In genomic region chr2:63053889-63054725, GRCh38 we compare ENCODE assay signal across 10 cellular contexts. TPM values are rescaled to one million over a fixed set of nuclear protein-coding genes. Genes with fewer than 3 reads are reported as not detected.
DNase-seq lines count a peak whose midpoint lies in the region; ATAC-seq, FAIRE-seq and TF ChIP-seq lines count a peak whose summit lies in the region.
"Had no signal": no experiment of that assay in that cellular context is flagged by ENCODE, and none has a peak within 500 bp of the region (broad histone marks: within the 10 kb centered on the region; RNA-seq: fewer than 3 reads in every experiment).

No MANE protein-coding gene starts in this region.

- CTCF ChIA-PET in HepG2 (lab: Yijun Ruan, JAX; ENCODE audit: low intra/inter-chr PET ratio, low total read pairs), result no interaction called here
- CTCF ChIA-PET in RWPE1 (lab: Yijun Ruan, JAX), result no interaction called here

- no peak overlapping the region for H3K4me2 ChIP-seq in HepG2 (ENCODE audit: low read depth, low read length)

- H4K20me1 ChIP-seq in HepG2 (ENCODE audit: insufficient read depth, low read length), result no peaks in the 10 kb centered on the region

- no peak for TF ChIP-seq EP300 in HepG2 (IDR thresholded peaks at IDR 0.05; ENCODE audit: low read depth in 2 of 2, low read length in 2 of 2)
- TF ChIP-seq EP300 in HepG2 (CRISPR knock-in tag; IDR thresholded peaks at IDR 0.05; ENCODE audit: borderline replicate concordance), result no peak
- TF ChIP-seq EP300 in upper lobe of left lung (IDR thresholded peaks at IDR 0.05), result no peak

- H3K79me2 ChIP-seq in HepG2 (ENCODE audit: insufficient read depth, low read length), result peaks cover 8% of the 10 kb centered on the region

- H3K9me3 Mint-ChIP-seq in activated naive CD8-positive, alpha-beta T cell treated with anti-CD3 and anti-CD28 coated beads, Interleukin-2, amount 50 U/mL, for 24 hours, result no peaks in the 10 kb centered on the region

- 98% methylated on average over 51 of the region's 51 CpGs for WGBS in HepG2 (ENCODE audit: low lambda C conversion rate)
- 8 to 15% methylated on average over 33 to 38 of the region's 51 CpGs for WGBS in upper lobe of left lung, 2 donors

- TF ChIP-seq POLR2A in HepG2 (IDR thresholded peaks at IDR 0.05; ENCODE audit: insufficient read depth in 1 of 2, low read depth in 2 of 2, low read length in 2 of 2), result no peak
- no peak for TF ChIP-seq POLR2A in upper lobe of left lung (IDR thresholded peaks at IDR 0.05)

- FAIRE-seq in HepG2 (lab: Jason Lieb, UNC), result no peak

- H3K9ac ChIP-seq in HepG2 (ENCODE audit: insufficient read depth, low read depth, low read length), result no peak overlapping the region

- TF ChIP-seq CTCF in cardiac muscle cell (IDR thresholded peaks at IDR 0.05; ENCODE audit: low read depth, low read length) (peak; percentile 37), HepG2 (CRISPR knock-in tag; IDR thresholded peaks at IDR 0.05) (no peak), upper lobe of left lung (IDR thresholded peaks at IDR 0.05) (no peak), RWPE1 (conservative IDR thresholded peaks at IDR 0.05; ENCODE audit: low read depth) (no peak)

- in situ Hi-C loops in HepG2 (cut with HindIII; ENCODE audit: extremely low pct_ligation_motif_present, low pct_unique_long_range_greater_than_20kb), result loop anchor here (25.0 kb wide), 1 partner anchor 642 kb away; no protein-coding TSS in a partner anchor

- no peak overlapping the region for H3K27ac Mint-ChIP-seq in activated naive CD8-positive, alpha-beta T cell treated with anti-CD3 and anti-CD28 coated beads, Interleukin-2, amount 50 U/mL, for 24 hours

- H3K4me3 Mint-ChIP-seq in activated naive CD8-positive, alpha-beta T cell treated with anti-CD3 and anti-CD28 coated beads, Interleukin-2, amount 50 U/mL, for 24 hours, result peak overlapping the region; percentile 61

- no peak for TF ChIP-seq RAD21 in HepG2 (CRISPR knock-in tag; IDR thresholded peaks at IDR 0.05)

- ATAC-seq in Right ventricle myocardium superior (ENCODE audit: poor library complexity) (no peak), HepG2 (no peak), upper lobe of left lung (ENCODE audit: low FRiP score in 2 of 2) (no peak)
- no peak for ATAC-seq in activated naive CD8-positive, alpha-beta T cell treated with anti-CD3 and anti-CD28 coated beads, Interleukin-2, amount 50 U/mL, for 24 hours

- DNase-seq in cardiac muscle cell (ENCODE audit: low read depth in 1 of 2, low spot score in 1 of 2) (peak in 1 of 2 donors; percentile 2), Right ventricle myocardium superior (no peak), HepG2 (ENCODE audit: low spot score) (no peak), upper lobe of left lung (peak in 1 of 2 donors; percentile 77), GOT3 (lab: John Stamatoyannopoulos, UW) (no peak), LoVo (ENCODE audit: low spot score) (no peak), RWPE1 (ENCODE audit: low spot score) (no peak)
- DNase-seq in activated naive CD8-positive, alpha-beta T cell treated with anti-CD3 and anti-CD28 coated beads, Interleukin-2, amount 50 U/mL, for 24 hours, result peak; percentile 57
- DNase-seq: DMS79 had no signal

- H3K4me1 ChIP-seq in cardiac muscle cell (ENCODE audit: low read depth), result no peaks in the 10 kb centered on the region
- H3K4me1 ChIP-seq in HepG2 (ENCODE audit: insufficient read depth, low read length), result peaks cover 25% of the 10 kb centered on the region
- H3K4me1 ChIP-seq in upper lobe of left lung, result peaks cover 59 to 99% (median 80%) of the 10 kb centered on the region in 4 donors

- H3K4me1 Mint-ChIP-seq in activated naive CD8-positive, alpha-beta T cell treated with anti-CD3 and anti-CD28 coated beads, Interleukin-2, amount 50 U/mL, for 24 hours, result peaks cover 65% of the 10 kb centered on the region

- H3K27ac ChIP-seq in cardiac muscle cell (no peak overlapping the region), HepG2 (ENCODE audit: extremely low read length, insufficient read depth, low read length) (no peak overlapping the region), upper lobe of left lung (no peak overlapping the region), RWPE1 (no peak overlapping the region)
- H3K27ac ChIP-seq: SK-N-MC had no signal

- peaks cover 85% of the 10 kb centered on the region for H3K27me3 Mint-ChIP-seq in activated naive CD8-positive, alpha-beta T cell treated with anti-CD3 and anti-CD28 coated beads, Interleukin-2, amount 50 U/mL, for 24 hours

- POLR2A ChIA-PET in HepG2 (lab: Yijun Ruan, JAX) (no interaction called here), RWPE1 (lab: Yijun Ruan, JAX; ENCODE audit: low non-redundant PET) (no interaction called here)

- no peaks in the 10 kb centered on the region for H3K36me3 ChIP-seq in cardiac muscle cell
- H3K36me3 ChIP-seq in HepG2 (replicated peaks in 1 of 2; ENCODE audit: control insufficient read depth in 1 of 2, insufficient read depth in 2 of 2, low read length in 2 of 2), result peaks cover 20 to 52% of the 10 kb centered on the region in 2 experiments
- H3K36me3 ChIP-seq in upper lobe of left lung, result no peaks in the 10 kb centered on the region

- H3K9me3 ChIP-seq in cardiac muscle cell (ENCODE audit: low read depth) (no peaks in the 10 kb centered on the region), HepG2 (ENCODE audit: low read length) (no peaks in the 10 kb centered on the region), upper lobe of left lung (no peaks in the 10 kb centered on the region)

- peaks cover 2% of the 10 kb centered on the region for H3K36me3 Mint-ChIP-seq in activated naive CD8-positive, alpha-beta T cell treated with anti-CD3 and anti-CD28 coated beads, Interleukin-2, amount 50 U/mL, for 24 hours (ENCODE audit: low read depth)

- no peak overlapping the region for H2AFZ ChIP-seq in HepG2 (ENCODE audit: low read length)

- H3K27me3 ChIP-seq in cardiac muscle cell (peaks cover 100% of the 10 kb centered on the region), HepG2 (ENCODE audit: control insufficient read depth in 1 of 2, insufficient read depth in 2 of 2, low read length in 2 of 2) (no peaks in the 10 kb centered on the region; a peak in 1 of 5 replicates), upper lobe of left lung (peaks cover 0 to 100% (median 74%) of the 10 kb centered on the region in 4 donors)

- no TSS peak for BruUV-seq in HepG2 (replicated peaks; lab: Mats Ljungman, UMichigan)

- H3K4me3 ChIP-seq in cardiac muscle cell (peak overlapping the region; percentile 7), HepG2 (replicated peaks in 1 of 3; ENCODE audit: insufficient read depth in 1 of 3, low read depth in 2 of 3, low read length in 3 of 3) (no peak overlapping the region), upper lobe of left lung (peak overlapping the region in 3 of 4 donors; percentile 11 to 38 (median 22))
- H3K4me3 ChIP-seq: SK-N-MC had no signal

- intact Hi-C loops in Right ventricle myocardium superior (cut with DNase I) (no loop called here), HepG2 (cut with micrococcal nuclease; ENCODE audit: unreplicated experiment) (no loop called here)

TF ChIP-seq in HepG2, 621 proteins besides CTCF, POLR2A, EP300 and RAD21 (continues in another document):
- no peak for TF ChIP-seq GTF2F1 (IDR thresholded peaks at IDR 0.05; ENCODE audit: low read length)
- TF ChIP-seq ZFP36L1 (CRISPR knock-in tag; IDR thresholded peaks at IDR 0.05), result no peak
- TF ChIP-seq SRSF9 (IDR thresholded peaks at IDR 0.05; ENCODE audit: borderline replicate concordance, insufficient read depth, low read depth, low read length, poor library complexity, severe bottlenecking), result no peak
- TF ChIP-seq ZNF260 (CRISPR knock-in tag; IDR thresholded peaks at IDR 0.05; ENCODE audit: borderline replicate concordance, low read depth), result no peak
- no peak for TF ChIP-seq MLX (CRISPR knock-in tag; IDR thresholded peaks at IDR 0.05)

RNA-seq across cellular contexts. Expression of gene OTX1, which starts 3.5 kb away (rescaled TPM):
- total RNA-seq in cardiac muscle cell (0.14 and 0.66 TPM in 2 replicates), Right ventricle myocardium superior (not detected), HepG2 (2016; rRNA removed; fragmentation: Illumina TruSeq; extraction: Trizol) (3.0 and 5.0 TPM in 2 replicates), upper lobe of left lung (1 to 10 TPM in 2 of 6 donors, under 1 TPM in 3, not detected in 1; 0.24 to 1.7 (median 0.34) TPM)
- polyA plus RNA-seq in cardiac muscle cell (0.36 TPM in 1 of 2 replicates, not detected in the other), HepG2 (2011; rRNA removed) (1.0 and 1.6 TPM in 2 replicates)
- 3.1 and 4.3 TPM in 2 replicates for total RNA-seq in HepG2 (2016; cell fraction: cytosol; rRNA removed; fragmentation: Illumina TruSeq; extraction: Trizol; ENCODE audit: low read depth)
- 2.5 and 4.2 TPM in 2 replicates for total RNA-seq in HepG2 (2016; cell fraction: insoluble cytoplasmic fraction; rRNA removed; fragmentation: Illumina TruSeq; extraction: Trizol)
- 4.1 and 4.3 TPM in 2 replicates for total RNA-seq in HepG2 (2016; cell fraction: membrane; rRNA removed; fragmentation: Illumina TruSeq; extraction: Trizol)
- total RNA-seq in HepG2 (2016; cell fraction: nucleus; rRNA removed; fragmentation: Illumina TruSeq; extraction: Trizol), result 9.0 and 9.1 TPM in 2 replicates
- polyA plus RNA-seq in HepG2 (2011; cell fraction: cytosol; rRNA removed), result 0.47 and 0.66 TPM in 2 replicates
- 12.1 and 16.1 TPM in 2 replicates for polyA plus RNA-seq in HepG2 (2011; cell fraction: nucleus; rRNA removed)
- 7.7 and 7.9 TPM in 2 replicates for polyA plus RNA-seq in HepG2 (2012)
- 1.1 and 1.2 TPM in 2 replicates for polyA plus RNA-seq in HepG2 (2016; cell fraction: cytosol; fragmentation: Illumina TruSeq; extraction: Trizol; ENCODE audit: low read depth)
- polyA plus RNA-seq in HepG2 (2016; cell fraction: insoluble cytoplasmic fraction; fragmentation: Illumina TruSeq; extraction: Trizol; ENCODE audit: low read depth), result 6.4 and 9.1 TPM in 2 replicates
- polyA plus RNA-seq in HepG2 (2016; cell fraction: membrane; fragmentation: Illumina TruSeq; extraction: Trizol; ENCODE audit: low read depth), result 3.3 and 4.0 TPM in 2 replicates
- 24.6 and 24.9 TPM in 2 replicates for polyA plus RNA-seq in HepG2 (2016; cell fraction: nucleus; fragmentation: Illumina TruSeq; extraction: Trizol; ENCODE audit: insufficient read depth, low read depth)
- polyA minus RNA-seq in HepG2 (2011; rRNA and poly(A)+ RNA removed; ENCODE audit: low replicate concordance), result 0.82 and 6.6 TPM in 2 replicates
- polyA minus RNA-seq in HepG2 (2011; cell fraction: cytosol; rRNA and poly(A)+ RNA removed), result 2.1 and 2.2 TPM in 2 replicates
- polyA minus RNA-seq in HepG2 (2011; cell fraction: nucleus; rRNA and poly(A)+ RNA removed), result 16.4 and 25.8 TPM in 2 replicates

Comparison
In these comparisons a context has a peak if more than half of its experiments do, and no peak if none do; other contexts are left out.
1. H3K4me3 ChIP-seq: peak in cardiac muscle cell (single experiment) and upper lobe of left lung (3 of 4); none in HepG2 (0 of 3).